In the genomic region with DNA sequence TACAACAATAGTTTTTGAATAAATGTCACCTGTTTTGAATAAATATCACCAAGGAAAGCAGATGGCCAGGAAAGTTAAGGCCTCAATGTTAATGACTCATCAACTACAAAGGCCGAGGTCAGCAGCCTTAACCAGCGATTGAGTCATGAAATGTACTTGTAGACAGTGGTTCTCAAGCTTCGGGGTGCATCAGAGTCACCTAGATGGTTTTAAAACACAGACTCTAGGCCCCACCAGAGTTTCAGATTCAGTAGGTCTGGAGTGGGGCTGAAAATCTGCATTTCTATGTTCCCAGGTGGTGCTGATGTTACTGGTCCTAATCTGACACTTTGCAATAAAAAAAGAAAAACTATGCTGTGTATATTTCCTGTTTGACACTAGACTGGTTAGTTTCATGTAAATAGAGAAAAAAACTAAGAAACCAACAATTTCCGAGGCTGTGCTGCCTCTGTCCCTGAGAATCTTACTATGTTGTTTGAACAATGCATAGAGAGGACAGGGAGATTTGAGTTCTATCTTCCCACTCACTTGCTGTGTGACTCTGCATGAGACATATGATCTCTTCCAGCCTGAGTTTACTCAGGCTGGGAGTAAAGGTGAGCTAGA, we compare ENCODE assay signal across 9 cellular contexts. TPM values are rescaled to one million over a fixed set of nuclear protein-coding genes. Genes with fewer than 3 reads are reported as not detected.
DNase-seq lines count a peak whose midpoint lies in the region; ATAC-seq and TF ChIP-seq lines count a peak whose summit lies in the region.
"Had no signal": no experiment of that assay in that cellular context is flagged by ENCODE, and none has a peak within 500 bp of the region (broad histone marks: within the 10 kb centered on the region; RNA-seq: fewer than 3 reads in every experiment).

No MANE protein-coding gene starts in this region.

- no peaks in the 10 kb centered on the region for H3K9me3 Mint-ChIP-seq in activated naive CD8-positive, alpha-beta T cell (ENCODE audit: low read depth)

- no peaks in the 10 kb centered on the region for H3K27me3 ChIP-seq in Panc1 (ENCODE audit: control insufficient read depth, insufficient read depth, low read length)
- no peaks in the 10 kb centered on the region for H3K27me3 ChIP-seq in mesendoderm (ENCODE audit: insufficient read depth, low read length, poor library complexity)

- H3K18ac ChIP-seq in mesendoderm (ENCODE audit: low read length) = no peak overlapping the region

- H3K4me3 ChIP-seq in Panc1 (ENCODE audit: low read depth in 2 of 2, low read length in 2 of 2) = no peak overlapping the region
- no peak overlapping the region for H3K4me3 ChIP-seq in mesendoderm (ENCODE audit: low read length)

- H3K4ac ChIP-seq in mesendoderm (ENCODE audit: low read depth, low read length) = no peak overlapping the region

- ATAC-seq in GM18520 (IDR thresholded peaks at IDR 0.05; ENCODE audit: unreplicated experiment) (peak; percentile 76), HG02884 (IDR thresholded peaks at IDR 0.05; ENCODE audit: unreplicated experiment) (peak; percentile 71), Panc1 (peak; percentile 53; the same call in 1 of the 2 replicates)

- H3K36me3 ChIP-seq in Panc1 (ENCODE audit: control insufficient read depth, insufficient read depth, low read length) (no peaks in the 10 kb centered on the region), mesendoderm (ENCODE audit: control insufficient read depth, insufficient read depth, low read length) (no peaks in the 10 kb centered on the region)

- no peaks in the 10 kb centered on the region for H3K9me3 ChIP-seq in Panc1 (ENCODE audit: control insufficient read depth, insufficient read depth, low read depth, low read length)

- no TSS peak for BruUV-seq in Panc1 (replicated peaks; lab: Mats Ljungman, UMichigan)

- H3K23ac ChIP-seq in mesendoderm (ENCODE audit: low read length) = no peak overlapping the region

- H3K27ac Mint-ChIP-seq in activated naive CD8-positive, alpha-beta T cell = peak overlapping the region; percentile 97

- no CpG with 5 or more reads among the region's 4 CpGs for WGBS in mesendoderm (ENCODE audit: extremely low coverage, insufficient coverage, low lambda C conversion rate)

- H3K4me3 Mint-ChIP-seq in activated naive CD8-positive, alpha-beta T cell = peak overlapping the region; percentile 64
- H3K4me3 Mint-ChIP-seq: brain had no signal

- H2AK5ac ChIP-seq in mesendoderm (ENCODE audit: low read length) = no peak overlapping the region

- H4K5ac ChIP-seq in mesendoderm (ENCODE audit: low read length) = no peak overlapping the region

- H3K4me2 ChIP-seq in mesendoderm (ENCODE audit: low read length) = no peak overlapping the region

- peaks cover 93% of the 10 kb centered on the region for H3K4me1 Mint-ChIP-seq in activated naive CD8-positive, alpha-beta T cell (ENCODE audit: low read depth)
- H3K4me1 Mint-ChIP-seq: brain had no signal

- POLR2A ChIA-PET in Panc1 (lab: Charles Lee) = no interaction called here

- no peaks in the 10 kb centered on the region for H3K79me2 ChIP-seq in mesendoderm (ENCODE audit: control insufficient read depth, insufficient read depth, low read length)

- H3K27me3 Mint-ChIP-seq in activated naive CD8-positive, alpha-beta T cell = no peaks in the 10 kb centered on the region
- H3K27me3 Mint-ChIP-seq: brain had no signal

- no peak for TF ChIP-seq CTCF in Panc1 (IDR thresholded peaks at IDR 0.05)

- H2BK15ac ChIP-seq in mesendoderm (replicated peaks; ENCODE audit: low read depth) = no peak overlapping the region

- no peaks in the 10 kb centered on the region for H3K79me1 ChIP-seq in mesendoderm (ENCODE audit: low read length)

- H3K56ac ChIP-seq in mesendoderm (ENCODE audit: low read length) = no peak overlapping the region

- H2BK120ac ChIP-seq in mesendoderm (ENCODE audit: low read depth, low read length) = no peak overlapping the region

- no peaks in the 10 kb centered on the region for H3K36me3 Mint-ChIP-seq in activated naive CD8-positive, alpha-beta T cell
- H3K36me3 Mint-ChIP-seq: brain had no signal

- DNase-seq in Panc1 (ENCODE audit: low read depth, low spot score) (no peak), mesendoderm (peak; percentile 23), OCI-M2 (lab: John Stamatoyannopoulos, UW; ENCODE audit: unreplicated experiment) (no peak), DMS79 (lab: John Stamatoyannopoulos, UW) (no peak), COR-L47 (lab: John Stamatoyannopoulos, UW) (no peak)

- CTCF ChIA-PET in Panc1 (lab: Charles Lee) = no interaction called here

- intact Hi-C loops in Panc1 (cut with micrococcal nuclease; ENCODE audit: unreplicated experiment) = no loop called here

- H3K4me1 ChIP-seq in Panc1 (ENCODE audit: control insufficient read depth, insufficient read depth, low read length) (no peaks in the 10 kb centered on the region), mesendoderm (ENCODE audit: control insufficient read depth, low read depth, low read length) (peaks cover 4% of the 10 kb centered on the region)

- no peak overlapping the region for H2BK5ac ChIP-seq in mesendoderm (ENCODE audit: low read length)

- in situ Hi-C loops in Panc1 (cut with HindIII; ENCODE audit: low pct_unique_long_range_greater_than_20kb, low sequenced_read_pairs) = no loop called here

- no peak overlapping the region for H4K8ac ChIP-seq in mesendoderm (ENCODE audit: low read depth, low read length)

- no peak overlapping the region for H3K27ac ChIP-seq in Panc1 (ENCODE audit: low read length)
- H3K27ac ChIP-seq in mesendoderm (ENCODE audit: low read depth, low read length) = no peak overlapping the region

- H3K9ac ChIP-seq in mesendoderm (ENCODE audit: low read length) = no peak overlapping the region

RNA-seq across cellular contexts. Expression of a gene that starts 9.8 kb away (rescaled TPM):
- 8.0 TPM for total RNA-seq in Panc1 (2021; ENCODE audit: unreplicated experiment)
- 2.5 TPM for polyA plus RNA-seq in Panc1 (2012; ENCODE audit: insufficient read length)
- 8.6 TPM for polyA plus RNA-seq in mesendoderm (2013, experiment 1 of 2)
- polyA plus RNA-seq in mesendoderm (2013, experiment 2 of 2) = 8.3 TPM

RNA-seq across cellular contexts. Expression of a gene that starts 39.1 kb away (rescaled TPM):
- 13.4 TPM for total RNA-seq in Panc1 (2021; ENCODE audit: unreplicated experiment)
- polyA plus RNA-seq in Panc1 (2012; ENCODE audit: insufficient read length) = 10.8 TPM
- polyA plus RNA-seq in mesendoderm (2013, experiment 1 of 2) = 12.3 TPM
- 13.0 TPM for polyA plus RNA-seq in mesendoderm (2013, experiment 2 of 2)

RNA-seq across cellular contexts. Expression of a gene that starts 39.2 kb away (rescaled TPM):
- total RNA-seq in Panc1 (2021; ENCODE audit: unreplicated experiment) = 19.3 TPM
- 11.6 TPM for polyA plus RNA-seq in Panc1 (2012; ENCODE audit: insufficient read length)
- polyA plus RNA-seq in mesendoderm (2013, experiment 1 of 2) = 3.5 TPM
- polyA plus RNA-seq in mesendoderm (2013, experiment 2 of 2) = 3.3 TPM
